ENCODE assay signal across 1 cellular context in the genomic region with DNA sequence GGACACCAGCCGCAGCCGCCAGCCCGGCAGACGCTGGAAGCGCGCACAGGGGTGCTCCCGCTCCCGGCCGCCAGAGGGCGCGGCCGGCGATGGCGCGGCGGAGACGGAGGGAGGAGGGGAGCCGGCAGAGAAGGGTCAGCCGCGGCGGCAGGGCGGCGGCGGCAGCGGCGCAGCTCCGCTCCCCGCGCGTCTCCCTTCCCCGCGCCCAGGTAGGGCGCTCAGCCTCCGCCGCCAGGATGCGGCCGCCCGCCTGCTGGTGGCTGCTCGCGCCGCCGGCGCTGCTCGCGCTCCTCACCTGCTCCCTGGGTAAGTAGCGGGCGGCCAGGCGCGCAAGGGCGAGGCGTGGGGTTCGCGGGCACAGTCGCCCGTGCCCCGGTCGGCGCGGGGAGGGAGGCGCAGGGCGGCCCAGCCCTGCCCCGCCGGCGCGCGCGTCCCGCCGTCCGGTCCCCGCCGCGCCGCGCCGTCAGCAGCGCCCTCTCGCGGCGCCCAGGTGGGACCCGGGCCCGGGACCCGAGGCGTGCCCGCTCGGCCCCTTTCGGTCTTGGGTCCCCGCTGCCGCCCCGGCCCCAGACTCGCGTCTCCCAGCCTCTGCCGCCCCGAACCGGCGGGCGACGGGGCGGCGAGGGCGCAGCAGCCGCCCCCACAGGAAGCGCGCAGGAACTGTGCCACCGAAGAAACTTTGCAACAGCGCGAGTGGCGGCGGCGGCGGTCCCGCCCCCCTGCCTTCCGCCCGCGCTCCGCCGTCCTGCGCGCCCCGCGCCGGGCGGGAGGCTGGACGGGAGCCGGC.
TF ChIP-seq lines count a peak whose summit lies in the region.

A gene (plus strand): TSS at position 127 of the 787 bp plus-strand sequence. CDS start 110 bp downstream, at position 237.

TF ChIP-seq in HepG2, 621 proteins besides CTCF, POLR2A, EP300 and RAD21 (continued from another document):
- TF ChIP-seq, protein P1, sequence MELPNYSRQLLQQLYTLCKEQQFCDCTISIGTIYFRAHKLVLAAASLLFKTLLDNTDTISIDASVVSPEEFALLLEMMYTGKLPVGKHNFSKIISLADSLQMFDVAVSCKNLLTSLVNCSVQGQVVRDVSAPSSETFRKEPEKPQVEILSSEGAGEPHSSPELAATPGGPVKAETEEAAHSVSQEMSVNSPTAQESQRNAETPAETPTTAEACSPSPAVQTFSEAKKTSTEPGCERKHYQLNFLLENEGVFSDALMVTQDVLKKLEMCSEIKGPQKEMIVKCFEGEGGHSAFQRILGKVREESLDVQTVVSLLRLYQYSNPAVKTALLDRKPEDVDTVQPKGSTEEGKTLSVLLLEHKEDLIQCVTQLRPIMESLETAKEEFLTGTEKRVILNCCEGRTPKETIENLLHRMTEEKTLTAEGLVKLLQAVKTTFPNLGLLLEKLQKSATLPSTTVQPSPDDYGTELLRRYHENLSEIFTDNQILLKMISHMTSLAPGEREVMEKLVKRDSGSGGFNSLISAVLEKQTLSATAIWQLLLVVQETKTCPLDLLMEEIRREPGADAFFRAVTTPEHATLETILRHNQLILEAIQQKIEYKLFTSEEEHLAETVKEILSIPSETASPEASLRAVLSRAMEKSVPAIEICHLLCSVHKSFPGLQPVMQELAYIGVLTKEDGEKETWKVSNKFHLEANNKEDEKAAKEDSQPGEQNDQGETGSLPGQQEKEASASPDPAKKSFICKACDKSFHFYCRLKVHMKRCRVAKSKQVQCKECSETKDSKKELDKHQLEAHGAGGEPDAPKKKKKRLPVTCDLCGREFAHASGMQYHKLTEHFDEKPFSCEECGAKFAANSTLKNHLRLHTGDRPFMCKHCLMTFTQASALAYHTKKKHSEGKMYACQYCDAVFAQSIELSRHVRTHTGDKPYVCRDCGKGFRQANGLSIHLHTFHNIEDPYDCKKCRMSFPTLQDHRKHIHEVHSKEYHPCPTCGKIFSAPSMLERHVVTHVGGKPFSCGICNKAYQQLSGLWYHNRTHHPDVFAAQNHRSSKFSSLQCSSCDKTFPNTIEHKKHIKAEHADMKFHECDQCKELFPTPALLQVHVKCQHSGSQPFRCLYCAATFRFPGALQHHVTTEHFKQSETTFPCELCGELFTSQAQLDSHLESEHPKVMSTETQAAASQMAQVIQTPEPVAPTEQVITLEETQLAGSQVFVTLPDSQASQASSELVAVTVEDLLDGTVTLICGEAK (IDR thresholded peaks at IDR 0.05), result no peak
- TF ChIP-seq, protein P1 (CRISPR knock-in tag; IDR thresholded peaks at IDR 0.05), result no peak
- TF ChIP-seq PRPF4 (IDR thresholded peaks at IDR 0.05; ENCODE audit: low read depth, low read length, poor library complexity, severe bottlenecking), result no peak
- no peak for TF ChIP-seq NONO (IDR thresholded peaks at IDR 0.05)
- 0 out of 2 replicates have a peak, but pooled peaks have one; percentile 38 for TF ChIP-seq NONO (CRISPR knock-in tag; conservative IDR thresholded peaks at IDR 0.05)
- no peak for TF ChIP-seq SIX4 (CRISPR knock-in tag; IDR thresholded peaks at IDR 0.05)
- TF ChIP-seq, protein P2, sequence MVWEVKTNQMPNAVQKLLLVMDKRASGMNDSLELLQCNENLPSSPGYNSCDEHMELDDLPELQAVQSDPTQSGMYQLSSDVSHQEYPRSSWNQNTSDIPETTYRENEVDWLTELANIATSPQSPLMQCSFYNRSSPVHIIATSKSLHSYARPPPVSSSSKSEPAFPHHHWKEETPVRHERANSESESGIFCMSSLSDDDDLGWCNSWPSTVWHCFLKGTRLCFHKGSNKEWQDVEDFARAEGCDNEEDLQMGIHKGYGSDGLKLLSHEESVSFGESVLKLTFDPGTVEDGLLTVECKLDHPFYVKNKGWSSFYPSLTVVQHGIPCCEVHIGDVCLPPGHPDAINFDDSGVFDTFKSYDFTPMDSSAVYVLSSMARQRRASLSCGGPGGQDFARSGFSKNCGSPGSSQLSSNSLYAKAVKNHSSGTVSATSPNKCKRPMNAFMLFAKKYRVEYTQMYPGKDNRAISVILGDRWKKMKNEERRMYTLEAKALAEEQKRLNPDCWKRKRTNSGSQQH (CRISPR knock-in tag; IDR thresholded peaks at IDR 0.05; ENCODE audit: low read depth), result no peak
- TF ChIP-seq, protein P3, sequence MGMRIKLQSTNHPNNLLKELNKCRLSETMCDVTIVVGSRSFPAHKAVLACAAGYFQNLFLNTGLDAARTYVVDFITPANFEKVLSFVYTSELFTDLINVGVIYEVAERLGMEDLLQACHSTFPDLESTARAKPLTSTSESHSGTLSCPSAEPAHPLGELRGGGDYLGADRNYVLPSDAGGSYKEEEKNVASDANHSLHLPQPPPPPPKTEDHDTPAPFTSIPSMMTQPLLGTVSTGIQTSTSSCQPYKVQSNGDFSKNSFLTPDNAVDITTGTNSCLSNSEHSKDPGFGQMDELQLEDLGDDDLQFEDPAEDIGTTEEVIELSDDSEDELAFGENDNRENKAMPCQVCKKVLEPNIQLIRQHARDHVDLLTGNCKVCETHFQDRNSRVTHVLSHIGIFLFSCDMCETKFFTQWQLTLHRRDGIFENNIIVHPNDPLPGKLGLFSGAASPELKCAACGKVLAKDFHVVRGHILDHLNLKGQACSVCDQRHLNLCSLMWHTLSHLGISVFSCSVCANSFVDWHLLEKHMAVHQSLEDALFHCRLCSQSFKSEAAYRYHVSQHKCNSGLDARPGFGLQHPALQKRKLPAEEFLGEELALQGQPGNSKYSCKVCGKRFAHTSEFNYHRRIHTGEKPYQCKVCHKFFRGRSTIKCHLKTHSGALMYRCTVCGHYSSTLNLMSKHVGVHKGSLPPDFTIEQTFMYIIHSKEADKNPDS (CRISPR knock-in tag; IDR thresholded peaks at IDR 0.05), result no peak
- TF ChIP-seq DPF2 (CRISPR knock-in tag; IDR thresholded peaks at IDR 0.05; ENCODE audit: borderline replicate concordance, low read depth), result no peak
- TF ChIP-seq, protein P4, sequence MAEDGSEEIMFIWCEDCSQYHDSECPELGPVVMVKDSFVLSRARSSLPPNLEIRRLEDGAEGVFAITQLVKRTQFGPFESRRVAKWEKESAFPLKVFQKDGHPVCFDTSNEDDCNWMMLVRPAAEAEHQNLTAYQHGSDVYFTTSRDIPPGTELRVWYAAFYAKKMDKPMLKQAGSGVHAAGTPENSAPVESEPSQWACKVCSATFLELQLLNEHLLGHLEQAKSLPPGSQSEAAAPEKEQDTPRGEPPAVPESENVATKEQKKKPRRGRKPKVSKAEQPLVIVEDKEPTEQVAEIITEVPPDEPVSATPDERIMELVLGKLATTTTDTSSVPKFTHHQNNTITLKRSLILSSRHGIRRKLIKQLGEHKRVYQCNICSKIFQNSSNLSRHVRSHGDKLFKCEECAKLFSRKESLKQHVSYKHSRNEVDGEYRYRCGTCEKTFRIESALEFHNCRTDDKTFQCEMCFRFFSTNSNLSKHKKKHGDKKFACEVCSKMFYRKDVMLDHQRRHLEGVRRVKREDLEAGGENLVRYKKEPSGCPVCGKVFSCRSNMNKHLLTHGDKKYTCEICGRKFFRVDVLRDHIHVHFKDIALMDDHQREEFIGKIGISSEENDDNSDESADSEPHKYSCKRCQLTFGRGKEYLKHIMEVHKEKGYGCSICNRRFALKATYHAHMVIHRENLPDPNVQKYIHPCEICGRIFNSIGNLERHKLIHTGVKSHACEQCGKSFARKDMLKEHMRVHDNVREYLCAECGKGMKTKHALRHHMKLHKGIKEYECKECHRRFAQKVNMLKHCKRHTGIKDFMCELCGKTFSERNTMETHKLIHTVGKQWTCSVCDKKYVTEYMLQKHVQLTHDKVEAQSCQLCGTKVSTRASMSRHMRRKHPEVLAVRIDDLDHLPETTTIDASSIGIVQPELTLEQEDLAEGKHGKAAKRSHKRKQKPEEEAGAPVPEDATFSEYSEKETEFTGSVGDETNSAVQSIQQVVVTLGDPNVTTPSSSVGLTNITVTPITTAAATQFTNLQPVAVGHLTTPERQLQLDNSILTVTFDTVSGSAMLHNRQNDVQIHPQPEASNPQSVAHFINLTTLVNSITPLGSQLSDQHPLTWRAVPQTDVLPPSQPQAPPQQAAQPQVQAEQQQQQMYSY (CRISPR knock-in tag; IDR thresholded peaks at IDR 0.05), result no peak; the same call in 1 of the 2 replicates
- TF ChIP-seq MIXL1 (CRISPR knock-in tag; IDR thresholded peaks at IDR 0.05), result no peak
- no peak for TF ChIP-seq SP1 (IDR thresholded peaks at IDR 0.05)
- no peak for TF ChIP-seq SP1 (CRISPR knock-in tag; IDR thresholded peaks at IDR 0.05)
- no peak for TF ChIP-seq PPARG (CRISPR knock-in tag; conservative IDR thresholded peaks at IDR 0.05)
- TF ChIP-seq SAP130 (CRISPR knock-in tag; IDR thresholded peaks at IDR 0.05; ENCODE audit: low read depth), result peak; percentile 38; the same call in 1 of the 2 replicates
- TF ChIP-seq STAT5B (CRISPR knock-in tag; IDR thresholded peaks at IDR 0.05), result no peak
- no peak for TF ChIP-seq HOXA7 (CRISPR knock-in tag; IDR thresholded peaks at IDR 0.05)
- no peak for TF ChIP-seq ZNF180 (CRISPR knock-in tag; IDR thresholded peaks at IDR 0.05; ENCODE audit: borderline replicate concordance, low read depth)
- TF ChIP-seq ZBTB1 (CRISPR knock-in tag; IDR thresholded peaks at IDR 0.05; ENCODE audit: borderline replicate concordance), result no peak
- TF ChIP-seq BRD4 (CRISPR knock-in tag; IDR thresholded peaks at IDR 0.05), result no peak; the same call in 1 of the 2 replicates
- no peak for TF ChIP-seq ZBTB21 (CRISPR knock-in tag; IDR thresholded peaks at IDR 0.05)
- no peak for TF ChIP-seq ZBTB38 (CRISPR knock-in tag; IDR thresholded peaks at IDR 0.05)
TF ChIP-seq in HepG2: peak in this region for 71.
